Comparison of ENCODE assay signal across 22 cellular contexts in genomic region chr20:49074521-49074920, GRCh38. TPM values are rescaled to one million over a fixed set of nuclear protein-coding genes. Genes with fewer than 3 reads are reported as not detected.
DNase-seq lines count a peak whose midpoint lies in the region; ATAC-seq and TF ChIP-seq lines count a peak whose summit lies in the region.
"Had no signal": no experiment of that assay in that cellular context is flagged by ENCODE, and none has a peak within 500 bp of the region (broad histone marks: within the 10 kb centered on the region; RNA-seq: fewer than 3 reads in every experiment).

No MANE protein-coding gene starts in this region.

- peaks cover 3% of the 10 kb centered on the region for H3K4me1 Mint-ChIP-seq in activated CD4-positive, alpha-beta T cell treated with anti-CD3 and anti-CD28 coated beads, Interleukin-2, amount 10 ng/mL, durations not matched to agents 24 days and 14 days
- peaks cover 5% of the 10 kb centered on the region for H3K4me1 Mint-ChIP-seq in activated naive CD8-positive, alpha-beta T cell treated with anti-CD3 and anti-CD28 coated beads, Interleukin-2, amount 10 ng/mL, durations not matched to agents 7 days and 5 days
- H3K4me1 Mint-ChIP-seq in activated naive CD8-positive, alpha-beta T cell treated with anti-CD3 and anti-CD28 coated beads for 36 hours: no peaks in the 10 kb centered on the region
- H3K4me1 Mint-ChIP-seq in brain (no peaks in the 10 kb centered on the region), progenitor cell of endocrine pancreas (ENCODE audit: low read depth) (no peaks in the 10 kb centered on the region)
- H3K4me1 Mint-ChIP-seq: B cell had no signal

- TF ChIP-seq CTCF in brain (conservative IDR thresholded peaks at IDR 0.05) (no peak), progenitor cell of endocrine pancreas (IDR thresholded peaks at IDR 0.05; ENCODE audit: unreplicated experiment) (no peak), heart right ventricle (IDR thresholded peaks at IDR 0.05) (no peak)

- H3K27me3 Mint-ChIP-seq in activated CD4-positive, alpha-beta T cell treated with anti-CD3 and anti-CD28 coated beads, Interleukin-2, amount 10 ng/mL, durations not matched to agents 24 days and 14 days: no peaks in the 10 kb centered on the region
- H3K27me3 Mint-ChIP-seq in activated naive CD8-positive, alpha-beta T cell treated with anti-CD3 and anti-CD28 coated beads, Interleukin-2, amount 10 ng/mL, durations not matched to agents 7 days and 5 days: no peaks in the 10 kb centered on the region
- H3K27me3 Mint-ChIP-seq in activated naive CD8-positive, alpha-beta T cell treated with anti-CD3 and anti-CD28 coated beads for 36 hours: no peaks in the 10 kb centered on the region
- no peaks in the 10 kb centered on the region for H3K27me3 Mint-ChIP-seq in brain
- no peaks in the 10 kb centered on the region for H3K27me3 Mint-ChIP-seq in progenitor cell of endocrine pancreas
- H3K27me3 Mint-ChIP-seq: B cell had no signal

- peaks cover 0 to 98% (median 66%) of the 10 kb centered on the region in 9 donors for H3K36me3 ChIP-seq in heart right ventricle

- H3K27ac ChIP-seq in heart right ventricle: no peak overlapping the region
- H3K27ac ChIP-seq: GM23248 had no signal

- POLR2A ChIA-PET in activated naive CD8-positive, alpha-beta T cell treated with anti-CD3 and anti-CD28 coated beads, Interleukin-2, amount 10 ng/mL, durations not matched to agents 7 days and 5 days (lab: Charles Lee): interaction anchor here (2.4 kb wide), 1 partner anchor 28 kb away, joined by 6 read pairs; the partner anchor contains the start of gene CSE1L

- DNase-seq in activated CD4-positive, alpha-beta T cell treated with anti-CD3 and anti-CD28 coated beads, Interleukin-2, amount 10 ng/mL, durations not matched to agents 24 days and 14 days: no peak
- DNase-seq in activated CD4-positive, alpha-beta T cell treated with anti-CD3 and anti-CD28 coated beads, Interleukin-2, amount 50 U/mL, for 48 hours: no peak
- DNase-seq in activated naive CD8-positive, alpha-beta T cell treated with anti-CD3 and anti-CD28 coated beads, Interleukin-2, amount 10 ng/mL, durations not matched to agents 7 days and 5 days: no peak
- DNase-seq in activated naive CD8-positive, alpha-beta T cell treated with anti-CD3 and anti-CD28 coated beads for 36 hours: no peak
- DNase-seq in progenitor cell of endocrine pancreas (ENCODE audit: low spot score, unreplicated experiment) (no peak), heart right ventricle (no peak)
- DNase-seq: 8988T, COR-L47, DMS 273 treated with DMSO at 0.1 percent for 48 hours, DND-41, GM23248, KBM-7, NCI-H1105 treated with DMSO at 0.1 percent for 48 hours, NCI-H1694, NCI-H2107, NCI-H510A, NCI-H774, SHP77 had no signal

- no peaks in the 10 kb centered on the region for H3K9me3 ChIP-seq in heart right ventricle
- H3K9me3 ChIP-seq: HAP-1 had no signal

- peaks cover 44% of the 10 kb centered on the region for H3K36me3 Mint-ChIP-seq in activated CD4-positive, alpha-beta T cell treated with anti-CD3 and anti-CD28 coated beads, Interleukin-2, amount 10 ng/mL, durations not matched to agents 24 days and 14 days (ENCODE audit: low read depth)
- H3K36me3 Mint-ChIP-seq in activated naive CD8-positive, alpha-beta T cell treated with anti-CD3 and anti-CD28 coated beads, Interleukin-2, amount 10 ng/mL, durations not matched to agents 7 days and 5 days: peaks cover 24% of the 10 kb centered on the region
- H3K36me3 Mint-ChIP-seq in activated naive CD8-positive, alpha-beta T cell treated with anti-CD3 and anti-CD28 coated beads for 36 hours: peaks cover 21% of the 10 kb centered on the region
- H3K36me3 Mint-ChIP-seq in brain (peaks cover 74% of the 10 kb centered on the region), progenitor cell of endocrine pancreas (ENCODE audit: insufficient read depth) (peaks cover 17% of the 10 kb centered on the region)

- H3K27me3 ChIP-seq in heart right ventricle: no peaks in the 10 kb centered on the region

- 85 to 90% methylated on average over 2 of the region's 2 CpGs for WGBS in heart right ventricle, 2 donors

- H3K27ac Mint-ChIP-seq in activated CD4-positive, alpha-beta T cell treated with anti-CD3 and anti-CD28 coated beads, Interleukin-2, amount 10 ng/mL, durations not matched to agents 24 days and 14 days: peak overlapping the region; percentile 21
- H3K27ac Mint-ChIP-seq in activated naive CD8-positive, alpha-beta T cell treated with anti-CD3 and anti-CD28 coated beads, Interleukin-2, amount 10 ng/mL, durations not matched to agents 7 days and 5 days: peak overlapping the region; percentile 6
- no peak overlapping the region for H3K27ac Mint-ChIP-seq in activated naive CD8-positive, alpha-beta T cell treated with anti-CD3 and anti-CD28 coated beads for 36 hours
- H3K27ac Mint-ChIP-seq in brain (peak overlapping the region in 3 of 5 experiments; percentile 1 to 12 (median 3)), progenitor cell of endocrine pancreas (peak overlapping the region; percentile 6)
- H3K27ac Mint-ChIP-seq: B cell had no signal

- H3K4me3 Mint-ChIP-seq in activated CD4-positive, alpha-beta T cell treated with anti-CD3 and anti-CD28 coated beads, Interleukin-2, amount 10 ng/mL, durations not matched to agents 24 days and 14 days: no peak overlapping the region
- H3K4me3 Mint-ChIP-seq in activated naive CD8-positive, alpha-beta T cell treated with anti-CD3 and anti-CD28 coated beads, Interleukin-2, amount 10 ng/mL, durations not matched to agents 7 days and 5 days: no peak overlapping the region
- no peak overlapping the region for H3K4me3 Mint-ChIP-seq in activated naive CD8-positive, alpha-beta T cell treated with anti-CD3 and anti-CD28 coated beads for 36 hours
- no peak overlapping the region for H3K4me3 Mint-ChIP-seq in brain
- no peak overlapping the region for H3K4me3 Mint-ChIP-seq in progenitor cell of endocrine pancreas (ENCODE audit: low read depth)
- H3K4me3 Mint-ChIP-seq: B cell had no signal

- H3K9me3 Mint-ChIP-seq in activated CD4-positive, alpha-beta T cell treated with anti-CD3 and anti-CD28 coated beads, Interleukin-2, amount 10 ng/mL, durations not matched to agents 24 days and 14 days: no peaks in the 10 kb centered on the region
- H3K9me3 Mint-ChIP-seq in activated naive CD8-positive, alpha-beta T cell treated with anti-CD3 and anti-CD28 coated beads, Interleukin-2, amount 10 ng/mL, durations not matched to agents 7 days and 5 days: no peaks in the 10 kb centered on the region
- H3K9me3 Mint-ChIP-seq in activated naive CD8-positive, alpha-beta T cell treated with anti-CD3 and anti-CD28 coated beads for 36 hours: no peaks in the 10 kb centered on the region
- H3K9me3 Mint-ChIP-seq in brain (no peaks in the 10 kb centered on the region), progenitor cell of endocrine pancreas (ENCODE audit: low read depth) (no peaks in the 10 kb centered on the region)

- no peak for ATAC-seq in activated naive CD8-positive, alpha-beta T cell treated with anti-CD3 and anti-CD28 coated beads, Interleukin-2, amount 10 ng/mL, durations not matched to agents 7 days and 5 days (ENCODE audit: low read depth)
- ATAC-seq in GM21786 (IDR thresholded peaks at IDR 0.05; ENCODE audit: unreplicated experiment): no peak
- no peak for ATAC-seq in heart right ventricle

- H3K4me1 ChIP-seq in heart right ventricle: no peaks in the 10 kb centered on the region
- H3K4me1 ChIP-seq: HAP-1 had no signal

- intact Hi-C loops in activated CD4-positive, alpha-beta T cell treated with anti-CD3 and anti-CD28 coated beads, Interleukin-2, amount 10 ng/mL, durations not matched to agents 24 days and 14 days (cut with micrococcal nuclease): no loop called here
- intact Hi-C loops in heart right ventricle (cut with DNase I): no loop called here

- no peak overlapping the region for H3K4me3 ChIP-seq in heart right ventricle
- H3K4me3 ChIP-seq: GM23248, HAP-1 had no signal

RNA-seq across cellular contexts. Expression of gene CSE1L, which starts 28.4 kb away (rescaled TPM):
- 135 and 136 TPM in 2 replicates for total RNA-seq in activated CD4-positive, alpha-beta T cell treated with anti-CD3 and anti-CD28 coated beads, Interleukin-2, amount 10 ng/mL, durations not matched to agents 24 days and 14 days
- total RNA-seq in activated naive CD8-positive, alpha-beta T cell treated with anti-CD3 and anti-CD28 coated beads, Interleukin-2, amount 10 ng/mL, durations not matched to agents 7 days and 5 days: 10 to 100 TPM; 68.3 to 69.8 TPM
- total RNA-seq in activated naive CD8-positive, alpha-beta T cell treated with anti-CD3 and anti-CD28 coated beads for 36 hours: 100 to 1,000 TPM; 162 to 170 TPM
- 73.1 TPM for polyA plus RNA-seq in brain (ENCODE audit: insufficient read depth, low read depth, low replicate concordance)
- total RNA-seq in progenitor cell of endocrine pancreas: 99.9 and 100 TPM in 2 replicates
- total RNA-seq in heart right ventricle: 10 to 100 TPM; 27.8 to 47.6 (median 39.9) TPM
- 10 to 100 TPM; 16.2 to 37.6 TPM for polyA plus RNA-seq in heart right ventricle
